In genomic region chr18:48230459-48231113, GRCh38 we compare ENCODE assay signal across 8 cellular contexts.
DNase-seq lines count a peak whose midpoint lies in the region; ATAC-seq, FAIRE-seq and TF ChIP-seq lines count a peak whose summit lies in the region.

No MANE protein-coding gene starts in this region.

- no peaks in the 10 kb centered on the region for H3K9me3 Mint-ChIP-seq in activated CD4-positive, alpha-beta memory T cell treated with anti-CD3 and anti-CD28 coated beads for 36 hours

- no peaks in the 10 kb centered on the region for H3K36me3 ChIP-seq in stomach

- peak; percentile 39 for FAIRE-seq in GM18507 (lab: Jason Lieb, UNC)

- POLR2A ChIA-PET in activated CD4-positive, alpha-beta memory T cell treated with anti-CD3 and anti-CD28 coated beads for 36 hours (lab: Charles Lee), result no interaction called here

- DNase-seq in Ammon's horn (ENCODE audit: low spot score) (peak; percentile 53), GM18507 (ENCODE audit: extremely low spot score, insufficient read length, low read depth) (no peak), NCI-H2107 treated with DMSO at 0.1 percent for 48 hours (lab: John Stamatoyannopoulos, UW; ENCODE audit: unreplicated experiment) (peak; percentile 82), hepatic stellate cell (ENCODE audit: low spot score) (peak; percentile 50), stomach (peak; percentile 52), midbrain (lab: John Stamatoyannopoulos, UW) (no peak)
- peak; percentile 42 for DNase-seq in activated CD4-positive, alpha-beta memory T cell treated with anti-CD3 and anti-CD28 coated beads for 36 hours

- H3K27ac Mint-ChIP-seq in activated CD4-positive, alpha-beta memory T cell treated with anti-CD3 and anti-CD28 coated beads for 36 hours, result no peak overlapping the region

- intact Hi-C loops in activated CD4-positive, alpha-beta memory T cell treated with anti-CD3 and anti-CD28 coated beads for 36 hours (cut with micrococcal nuclease), result loop anchor here (5.0 kb wide), 1 partner anchor 217 kb away; no protein-coding TSS in a partner anchor
- intact Hi-C loops in stomach (cut with DNase I; ENCODE audit: low total_unique reads), result no loop called here

- no peak for TF ChIP-seq EP300 in stomach (IDR thresholded peaks at IDR 0.05)

- H3K4me1 Mint-ChIP-seq in activated CD4-positive, alpha-beta memory T cell treated with anti-CD3 and anti-CD28 coated beads for 36 hours (ENCODE audit: low read depth), result peaks cover 13% of the 10 kb centered on the region

- no peak for ATAC-seq in HG02973 (IDR thresholded peaks at IDR 0.05; ENCODE audit: unreplicated experiment)

- no peak overlapping the region for H3K4me3 Mint-ChIP-seq in activated CD4-positive, alpha-beta memory T cell treated with anti-CD3 and anti-CD28 coated beads for 36 hours

- no peaks in the 10 kb centered on the region for H3K27me3 ChIP-seq in stomach

- H3K27me3 Mint-ChIP-seq in activated CD4-positive, alpha-beta memory T cell treated with anti-CD3 and anti-CD28 coated beads for 36 hours, result peaks cover 3% of the 10 kb centered on the region

- H3K4me1 ChIP-seq in stomach, result peaks cover 0 to 31% (median 13%) of the 10 kb centered on the region in 4 donors

- no peaks in the 10 kb centered on the region for H3K9me3 ChIP-seq in stomach

- peak in 1 of 7 experiments; percentile 26 for TF ChIP-seq CTCF in stomach (IDR thresholded peaks at IDR 0.05)

- H3K36me3 Mint-ChIP-seq in activated CD4-positive, alpha-beta memory T cell treated with anti-CD3 and anti-CD28 coated beads for 36 hours, result no peaks in the 10 kb centered on the region

- 78 to 95% (median 82%) methylated on average over 5 to 7 of the region's 7 CpGs for WGBS in stomach, 5 donors

- no peak for TF ChIP-seq POLR2A in stomach (IDR thresholded peaks at IDR 0.05)

- no peak overlapping the region for H3K4me3 ChIP-seq in stomach

- CTCF ChIA-PET in activated CD4-positive, alpha-beta memory T cell treated with anti-CD3 and anti-CD28 coated beads for 36 hours (lab: Charles Lee), result interaction anchor here (0.9 to 3.2 kb wide), 3 partner anchors 53 to 217 kb away, joined by 3 to 15 read pairs (median 4); no protein-coding TSS in a partner anchor

- H3K27ac ChIP-seq in stomach, result no peak overlapping the region

Comparison
In these comparisons a context has a peak if more than half of its experiments do, and no peak if none do; other contexts are left out.
1. DNase-seq: peak in Ammon's horn (single experiment), NCI-H2107 treated with DMSO at 0.1 percent for 48 hours (single experiment), activated CD4-positive, alpha-beta memory T cell treated with anti-CD3 and anti-CD28 coated beads for 36 hours (single experiment), hepatic stellate cell (single experiment) and stomach (single experiment); none in GM18507 (single experiment) and midbrain (single experiment).